ENCODE assay signal across 17 cellular contexts in the genomic region with DNA sequence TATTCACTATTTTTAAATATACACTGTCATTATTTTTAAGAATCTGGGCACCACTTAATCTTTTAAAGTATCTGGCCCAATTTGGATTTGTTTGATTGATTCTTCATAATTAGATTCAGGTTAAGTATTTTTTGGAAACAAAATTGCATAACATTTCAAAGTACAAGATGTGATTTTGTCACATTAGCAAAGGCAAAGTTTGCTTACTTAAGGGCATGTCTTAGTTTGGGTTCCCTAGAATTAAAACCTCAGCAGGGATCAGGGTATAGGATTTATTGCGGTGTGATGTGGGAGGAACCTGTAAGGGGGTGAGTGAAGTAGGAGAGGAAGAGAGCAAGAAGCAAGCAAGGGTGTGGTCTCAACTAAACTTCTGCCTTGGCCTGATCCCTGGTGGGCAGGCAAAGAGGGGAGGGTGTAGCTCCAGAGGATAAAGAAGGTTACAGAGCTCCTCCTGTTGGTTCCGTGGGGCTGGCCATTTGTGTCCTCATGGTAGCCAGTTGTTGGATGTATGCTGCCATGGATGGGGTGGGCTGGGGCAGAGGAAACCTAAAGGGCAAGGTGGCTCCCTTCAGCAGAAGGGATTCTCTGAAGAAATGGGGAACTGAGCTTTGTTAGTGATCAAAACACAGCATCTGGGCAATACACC.
DNase-seq lines count a peak whose midpoint lies in the region; ATAC-seq, FAIRE-seq and TF ChIP-seq lines count a peak whose summit lies in the region.
"Had no signal": no experiment of that assay in that cellular context is flagged by ENCODE, and none has a peak within 500 bp of the region (broad histone marks: within the 10 kb centered on the region; RNA-seq: fewer than 3 reads in every experiment).

No MANE protein-coding gene starts in this region.

- no peak overlapping the region for H3K9ac ChIP-seq in liver (ENCODE audit: low read depth in 1 of 2, low read length in 2 of 2)
- no peak overlapping the region for H3K9ac ChIP-seq in HepG2 (ENCODE audit: insufficient read depth, low read depth, low read length)
- H3K9ac ChIP-seq in endodermal cell (ENCODE audit: extremely low read depth, low read length, poor library complexity, severe bottlenecking), result no peak overlapping the region
- H3K9ac ChIP-seq in mesenchymal stem cell (ENCODE audit: low read length), result no peak overlapping the region

- FAIRE-seq in HepG2 (lab: Jason Lieb, UNC), result no peak
- FAIRE-seq: D721Med, GM12891 had no signal

- H3K4me2 ChIP-seq in HepG2 (ENCODE audit: low read depth, low read length) (no peak overlapping the region), mesenchymal stem cell (ENCODE audit: low read length, poor library complexity, severe bottlenecking) (no peak overlapping the region)

- H2AFZ ChIP-seq in HepG2 (ENCODE audit: low read length), result no peak overlapping the region
- peak overlapping the region; percentile 14 for H2AFZ ChIP-seq in mesenchymal stem cell (ENCODE audit: low read depth, low read length)

- no peak overlapping the region for H3K14ac ChIP-seq in mesenchymal stem cell (ENCODE audit: low read length in 2 of 2)

- TF ChIP-seq CTCF in liver (IDR thresholded peaks at IDR 0.05; ENCODE audit: low read depth, low read length, missing input control) (no peak), HepG2 (CRISPR knock-in tag; IDR thresholded peaks at IDR 0.05) (no peak), endodermal cell (conservative IDR thresholded peaks at IDR 0.05) (peak; percentile 58)

- H3K27me3 ChIP-seq in liver (ENCODE audit: control insufficient read depth in 4 of 4, insufficient read depth in 4 of 4, low read length in 3 of 4) (no peaks in the 10 kb centered on the region), HepG2 (ENCODE audit: control insufficient read depth in 1 of 2, insufficient read depth in 2 of 2, low read length in 2 of 2) (no peaks in the 10 kb centered on the region), endodermal cell (ENCODE audit: control insufficient read depth, insufficient read depth, low read length, poor library complexity, severe bottlenecking) (no peaks in the 10 kb centered on the region), mesenchymal stem cell (ENCODE audit: control insufficient read depth in 1 of 2, insufficient read depth in 1 of 2, low read length in 2 of 2) (no peaks in the 10 kb centered on the region)

- H3K18ac ChIP-seq in mesenchymal stem cell (ENCODE audit: low read depth in 1 of 2, low read length in 2 of 2), result no peak overlapping the region

- H2BK15ac ChIP-seq in mesenchymal stem cell (ENCODE audit: low read depth, poor library complexity, severe bottlenecking), result no peak overlapping the region

- WGBS in liver, result 56% methylated on average over 2 of the region's 2 CpGs
- 4% methylated on average over 2 of the region's 2 CpGs for WGBS in HepG2 (ENCODE audit: low lambda C conversion rate)
- WGBS in endodermal cell (ENCODE audit: insufficient coverage in 1 of 2, insufficient read length in 1 of 2), 2 experiments, result 77% methylated on average over 2 of the region's 2 CpGs; no CpG with 5 or more reads in 1 of the 2 experiments
- 58% methylated on average over 2 of the region's 2 CpGs for WGBS in mesenchymal stem cell

- CTCF ChIA-PET in HepG2 (lab: Yijun Ruan, JAX; ENCODE audit: low intra/inter-chr PET ratio, low total read pairs), result no interaction called here

- TF ChIP-seq EP300 in HepG2 (IDR thresholded peaks at IDR 0.05; ENCODE audit: low read depth in 2 of 2, low read length in 2 of 2), result no peak
- no peak for TF ChIP-seq EP300 in HepG2 (CRISPR knock-in tag; IDR thresholded peaks at IDR 0.05; ENCODE audit: borderline replicate concordance)

- no peak overlapping the region for H2AK5ac ChIP-seq in mesenchymal stem cell (ENCODE audit: low read length, severe bottlenecking)

- H3K4me3 ChIP-seq in liver (ENCODE audit: low read depth in 1 of 3, low read length in 3 of 3) (peak overlapping the region in 1 of 3 donors; percentile 18), HepG2 (replicated peaks in 1 of 3; ENCODE audit: insufficient read depth in 1 of 3, low read depth in 2 of 3, low read length in 3 of 3) (no peak overlapping the region), endodermal cell (ENCODE audit: low read length) (no peak overlapping the region), mesenchymal stem cell (ENCODE audit: insufficient read depth in 1 of 2, low read depth in 1 of 2, low read length in 2 of 2) (no peak overlapping the region)

- no peaks in the 10 kb centered on the region for H3K36me3 Mint-ChIP-seq in endodermal cell (ENCODE audit: low read depth)
- H3K36me3 Mint-ChIP-seq: CD14-positive monocyte; CD8-positive, alpha-beta T cell; IgD-negative memory B cell had no signal

- H3K9me3 ChIP-seq in liver (ENCODE audit: control insufficient read depth in 4 of 4, low read length in 3 of 4) (no peaks in the 10 kb centered on the region), HepG2 (ENCODE audit: low read length) (peaks cover 4% of the 10 kb centered on the region; the same call in 1 of the 2 replicates), endodermal cell (ENCODE audit: control insufficient read depth, low read length) (no peaks in the 10 kb centered on the region), mesenchymal stem cell (ENCODE audit: control insufficient read depth, low read length) (no peaks in the 10 kb centered on the region)

- H3K4ac ChIP-seq in mesenchymal stem cell (ENCODE audit: low read depth in 1 of 2, low read length in 2 of 2), result no peak overlapping the region

- H2BK5ac ChIP-seq in mesenchymal stem cell (ENCODE audit: low read depth, low read length, poor library complexity, severe bottlenecking), result no peak overlapping the region

- no peaks in the 10 kb centered on the region for H3K36me3 ChIP-seq in liver (ENCODE audit: control insufficient read depth in 4 of 4, insufficient read depth in 3 of 4, low read depth in 1 of 4, low read length in 3 of 4)
- no peaks in the 10 kb centered on the region for H3K36me3 ChIP-seq in HepG2 (replicated peaks in 1 of 2; ENCODE audit: control insufficient read depth in 1 of 2, insufficient read depth in 2 of 2, low read length in 2 of 2)
- no peaks in the 10 kb centered on the region for H3K36me3 ChIP-seq in endodermal cell (ENCODE audit: control insufficient read depth, insufficient read depth, low read length)
- H3K36me3 ChIP-seq in mesenchymal stem cell (ENCODE audit: control insufficient read depth in 1 of 2, insufficient read depth in 2 of 2, low read depth in 1 of 2, low read length in 2 of 2), result no peaks in the 10 kb centered on the region

- no peaks in the 10 kb centered on the region for H4K20me1 ChIP-seq in HepG2 (ENCODE audit: insufficient read depth, low read length)

- no peak overlapping the region for H3K27ac Mint-ChIP-seq in endodermal cell
- H3K27ac Mint-ChIP-seq: CD8-positive, alpha-beta T cell; IgD-negative memory B cell had no signal

- BruUV-seq in HepG2 (replicated peaks; lab: Mats Ljungman, UMichigan), result no TSS peak

- ATAC-seq in HepG2, result no peak
- ATAC-seq: CD8-positive, alpha-beta T cell had no signal

- TF ChIP-seq RAD21 in liver (IDR thresholded peaks at IDR 0.05), result no peak
- no peak for TF ChIP-seq RAD21 in HepG2 (CRISPR knock-in tag; IDR thresholded peaks at IDR 0.05)

- H4K8ac ChIP-seq in mesenchymal stem cell (ENCODE audit: low read length), result no peak overlapping the region

- no peaks in the 10 kb centered on the region for H3K4me1 Mint-ChIP-seq in endodermal cell
- H3K4me1 Mint-ChIP-seq: CD14-positive monocyte, IgD-negative memory B cell had no signal

- POLR2A ChIA-PET in HepG2 (lab: Yijun Ruan, JAX), result no interaction called here

- no peaks in the 10 kb centered on the region for H3K27me3 Mint-ChIP-seq in endodermal cell (ENCODE audit: insufficient read depth)
- H3K27me3 Mint-ChIP-seq: IgD-negative memory B cell had no signal

- TF ChIP-seq POLR2A in HepG2 (IDR thresholded peaks at IDR 0.05; ENCODE audit: insufficient read depth in 1 of 2, low read depth in 2 of 2, low read length in 2 of 2), result no peak

- no peaks in the 10 kb centered on the region for H3K9me3 Mint-ChIP-seq in endodermal cell

- H3K27ac ChIP-seq in liver (ENCODE audit: low read depth in 1 of 2, low read length in 2 of 2) (no peak overlapping the region), HepG2 (ENCODE audit: extremely low read length, insufficient read depth, low read length) (no peak overlapping the region), endodermal cell (ENCODE audit: low read depth, low read length) (no peak overlapping the region), mesenchymal stem cell (ENCODE audit: low read length, poor library complexity, severe bottlenecking) (no peak overlapping the region)
- H3K27ac ChIP-seq: 22Rv1 had no signal

- H2BK120ac ChIP-seq in mesenchymal stem cell (ENCODE audit: low read depth, low read length), result no peak overlapping the region

- H4K91ac ChIP-seq in mesenchymal stem cell (ENCODE audit: low read length), result no peak overlapping the region

- no peaks in the 10 kb centered on the region for H3K79me2 ChIP-seq in HepG2 (ENCODE audit: insufficient read depth, low read length)

- no peaks in the 10 kb centered on the region for H3K79me1 ChIP-seq in mesenchymal stem cell (replicated peaks; ENCODE audit: low read length, poor library complexity, severe bottlenecking)

- no peak overlapping the region for H3K23ac ChIP-seq in mesenchymal stem cell (ENCODE audit: low read length in 2 of 2)

- no peak overlapping the region for H3K4me3 Mint-ChIP-seq in endodermal cell
- H3K4me3 Mint-ChIP-seq: CD14-positive monocyte; CD8-positive, alpha-beta T cell; IgD-negative memory B cell had no signal

- DNase-seq in HepG2 (ENCODE audit: low spot score) (no peak), endodermal cell (peak; percentile 69), mesenchymal stem cell (no peak), NCI-H2107 treated with DMSO at 0.1 percent for 48 hours (lab: John Stamatoyannopoulos, UW; ENCODE audit: unreplicated experiment) (no peak), NCI-H1105 treated with DMSO at 0.1 percent for 48 hours (lab: John Stamatoyannopoulos, UW) (no peak), activated gamma-delta T cell treated with Interleukin-2 at 50 U/mL for 16 hours (no peak)
- DNase-seq: CD8-positive, alpha-beta T cell; COR-L47; DMS153; DMS79 treated with DMSO at 0.1 percent for 48 hours; EL had no signal

- H2BK12ac ChIP-seq in mesenchymal stem cell (ENCODE audit: low read length in 2 of 2), result no peak overlapping the region

- intact Hi-C loops in HepG2 (cut with micrococcal nuclease; ENCODE audit: unreplicated experiment), result no loop called here

- H3K4me1 ChIP-seq in liver (ENCODE audit: control insufficient read depth in 4 of 4, insufficient read depth in 4 of 4, low read length in 3 of 4) (peaks cover 4 to 31% (median 17%) of the 10 kb centered on the region in 4 donors), HepG2 (ENCODE audit: insufficient read depth, low read length) (no peaks in the 10 kb centered on the region), endodermal cell (ENCODE audit: control insufficient read depth, insufficient read depth, low read length) (no peaks in the 10 kb centered on the region), mesenchymal stem cell (ENCODE audit: control insufficient read depth, insufficient read depth, low read depth, low read length) (no peaks in the 10 kb centered on the region)

- in situ Hi-C loops in HepG2 (cut with HindIII; ENCODE audit: extremely low pct_ligation_motif_present, low pct_unique_long_range_greater_than_20kb), result no loop called here

TF ChIP-seq in liver, 16 proteins besides CTCF, POLR2A, EP300 and RAD21 (continues in another document):
- TF ChIP-seq GABPA (IDR thresholded peaks at IDR 0.05 in 1 of 2, conservative IDR thresholded peaks at IDR 0.05 in 1 of 2), result no peak

TF ChIP-seq in HepG2, 621 proteins besides CTCF, POLR2A, EP300 and RAD21 (continues in another document):
- TF ChIP-seq ZNF205 (CRISPR knock-in tag; IDR thresholded peaks at IDR 0.05), result no peak
